ENCODE assay signal across 8 cellular contexts in the genomic region with DNA sequence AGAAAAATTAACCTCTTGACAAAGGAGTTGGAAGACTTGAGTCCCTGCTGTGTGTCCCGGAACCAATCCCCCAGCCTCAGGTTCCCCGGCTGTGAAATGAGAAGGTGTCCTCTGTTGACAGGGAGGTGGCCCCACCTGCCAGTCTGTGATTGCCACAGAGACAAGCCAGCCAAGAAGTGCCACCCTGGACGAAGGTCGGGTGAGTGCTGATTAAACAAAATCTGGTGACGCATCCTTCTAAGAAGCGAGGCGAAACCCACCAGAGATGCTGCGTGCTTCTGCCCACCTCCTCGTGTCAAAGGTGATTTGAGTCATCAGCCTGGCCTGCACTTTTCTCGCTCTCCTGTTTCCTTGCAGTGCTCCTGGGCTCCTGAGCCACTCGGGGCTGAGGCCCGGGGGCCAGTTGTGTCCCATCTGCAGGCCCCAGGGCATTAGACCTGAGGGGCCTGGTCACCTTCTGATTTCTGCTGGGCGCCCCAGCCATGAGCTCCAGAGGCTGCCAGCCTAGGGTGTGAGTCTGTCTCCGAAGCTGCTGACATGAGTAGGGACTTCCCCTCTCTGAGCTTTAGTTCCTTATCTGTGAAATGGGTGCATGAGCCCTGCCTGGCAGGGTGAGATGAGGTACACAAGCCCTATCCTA. TPM values are rescaled to one million over a fixed set of nuclear protein-coding genes. Genes with fewer than 3 reads are reported as not detected.
A peak's percentile ranks its signal among the peaks of the same experiment; 100 is the strongest.
DNase-seq lines count a peak whose midpoint lies in the region; ATAC-seq and TF ChIP-seq lines count a peak whose summit lies in the region.

No MANE protein-coding gene starts in this region.

- H3K4me1 ChIP-seq in right atrium auricular region = peaks cover 0 to 72% of the 10 kb centered on the region in 2 donors

- intact Hi-C loops in Right ventricle myocardium superior (cut with DNase I) = no loop called here
- intact Hi-C loops in activated CD4-positive, alpha-beta memory T cell treated with anti-CD3 and anti-CD28 coated beads for 36 hours (cut with micrococcal nuclease) = loop anchor here (1.0 kb wide), 3 partner anchors 32 to 84 kb away; no protein-coding TSS in a partner anchor

- H3K27ac ChIP-seq in right atrium auricular region = peak overlapping the region; percentile 66 to 71

- ATAC-seq in Right ventricle myocardium superior (ENCODE audit: poor library complexity) (no peak), HG03175 (IDR thresholded peaks at IDR 0.05; ENCODE audit: unreplicated experiment) (peak; percentile 60)

- H3K36me3 Mint-ChIP-seq in activated CD4-positive, alpha-beta memory T cell treated with anti-CD3 and anti-CD28 coated beads for 36 hours = peaks cover 3% of the 10 kb centered on the region

- H3K27ac Mint-ChIP-seq in activated CD4-positive, alpha-beta memory T cell treated with anti-CD3 and anti-CD28 coated beads for 36 hours = peak overlapping the region; percentile 99

- H3K36me3 ChIP-seq in right atrium auricular region = no peaks in the 10 kb centered on the region

- H3K9me3 ChIP-seq in right atrium auricular region = no peaks in the 10 kb centered on the region

- DNase-seq in right atrium auricular region (ENCODE audit: low spot score) (no peak), Right ventricle myocardium superior (no peak), fibroblast of pulmonary artery (ENCODE audit: low read depth) (peak; percentile 85), NCI-H128 (lab: John Stamatoyannopoulos, UW; ENCODE audit: unreplicated experiment) (no peak), amygdala (lab: John Stamatoyannopoulos, UW) (no peak)
- peak; percentile 85 for DNase-seq in activated CD4-positive, alpha-beta memory T cell treated with anti-CD3 and anti-CD28 coated beads for 36 hours
- peak; percentile 47 to 49 for DNase-seq in stimulated activated CD4-positive, alpha-beta T cell treated with anti-CD3 and anti-CD28 coated beads, Interleukin-15, amount 100 ng/mL, for 48 hours (ENCODE audit: low read depth in 2 of 2)

- CTCF ChIA-PET in activated CD4-positive, alpha-beta memory T cell treated with anti-CD3 and anti-CD28 coated beads for 36 hours (lab: Charles Lee) = interaction anchor here (1.1 to 1.7 kb wide), 3 partner anchors 34 to 160 kb away, joined by 3 to 5 read pairs (median 3); no protein-coding TSS in a partner anchor

- POLR2A ChIA-PET in activated CD4-positive, alpha-beta memory T cell treated with anti-CD3 and anti-CD28 coated beads for 36 hours (lab: Charles Lee) = interaction anchor here (0.6 to 1.4 kb wide), 4 partner anchors 29 to 77 kb away, joined by 3 to 4 read pairs (median 3); a partner anchor contains a TSS

- no peaks in the 10 kb centered on the region for H3K27me3 Mint-ChIP-seq in activated CD4-positive, alpha-beta memory T cell treated with anti-CD3 and anti-CD28 coated beads for 36 hours

- no peaks in the 10 kb centered on the region for H3K9me3 Mint-ChIP-seq in activated CD4-positive, alpha-beta memory T cell treated with anti-CD3 and anti-CD28 coated beads for 36 hours

- TF ChIP-seq CTCF in right atrium auricular region (IDR thresholded peaks at IDR 0.05) (no peak), fibroblast of pulmonary artery (IDR thresholded peaks at IDR 0.05; ENCODE audit: low read length, missing control alignments) (no peak)

- no peak overlapping the region for H3K4me3 ChIP-seq in right atrium auricular region
- peak overlapping the region; percentile 4 for H3K4me3 ChIP-seq in fibroblast of pulmonary artery (replicated peaks; ENCODE audit: low read depth, low read length)

- H3K4me1 Mint-ChIP-seq in activated CD4-positive, alpha-beta memory T cell treated with anti-CD3 and anti-CD28 coated beads for 36 hours (ENCODE audit: low read depth) = peaks cover 39% of the 10 kb centered on the region

- H3K27me3 ChIP-seq in right atrium auricular region = no peaks in the 10 kb centered on the region

- peak overlapping the region; percentile 70 for H3K4me3 Mint-ChIP-seq in activated CD4-positive, alpha-beta memory T cell treated with anti-CD3 and anti-CD28 coated beads for 36 hours

RNA-seq across cellular contexts. Expression of a gene that starts 28.7 kb away (rescaled TPM):
- total RNA-seq in right atrium auricular region (1 to 10 TPM; 9.2 to 9.7 TPM), Right ventricle myocardium superior (10.3 TPM)
- 10 to 100 TPM; 16.1 to 18.8 TPM for total RNA-seq in activated CD4-positive, alpha-beta memory T cell treated with anti-CD3 and anti-CD28 coated beads for 36 hours

Comparison
In these comparisons a context has a peak if more than half of its experiments do, and no peak if none do; other contexts are left out.
1. DNase-seq: peak in activated CD4-positive, alpha-beta memory T cell treated with anti-CD3 and anti-CD28 coated beads for 36 hours (single experiment), fibroblast of pulmonary artery (single experiment) and stimulated activated CD4-positive, alpha-beta T cell treated with anti-CD3 and anti-CD28 coated beads, Interleukin-15, amount 100 ng/mL, for 48 hours (2 of 2); none in right atrium auricular region (single experiment), Right ventricle myocardium superior (single experiment), NCI-H128 (single experiment) and amygdala (0 of 56).